ENCODE assay signal across 21 cellular contexts in the genomic region with DNA sequence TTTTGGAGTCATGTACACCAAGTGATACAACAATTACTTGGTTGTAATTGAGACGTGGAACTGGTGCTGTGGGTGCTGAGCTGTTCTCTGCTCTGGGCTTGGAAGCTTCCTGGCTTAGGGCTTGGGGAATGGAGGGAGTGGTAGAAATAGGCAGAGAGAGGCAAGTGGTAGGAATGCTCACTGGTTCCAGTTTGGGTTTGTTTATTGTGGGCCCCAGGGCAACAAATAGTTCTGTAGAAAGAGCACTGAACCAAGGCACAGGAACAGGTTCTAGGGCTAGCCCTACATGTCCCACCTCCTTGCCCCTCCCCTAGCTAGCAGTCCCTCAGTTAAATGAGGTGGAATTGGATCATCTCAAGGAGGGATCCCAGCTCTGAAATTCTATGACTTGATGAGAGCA.
DNase-seq lines count a peak whose midpoint lies in the region; ATAC-seq and TF ChIP-seq lines count a peak whose summit lies in the region.
"Had no signal": no experiment of that assay in that cellular context is flagged by ENCODE, and none has a peak within 500 bp of the region (broad histone marks: within the 10 kb centered on the region; RNA-seq: fewer than 3 reads in every experiment).

No MANE protein-coding gene starts in this region.

- H3K27me3 Mint-ChIP-seq in neural progenitor cell (ENCODE audit: insufficient read depth, low read depth): peaks cover 2% of the 10 kb centered on the region
- peaks cover 20 to 38% of the 10 kb centered on the region in 2 donors for H3K27me3 Mint-ChIP-seq in stimulated activated naive B cell treated with anti-CD40 and anti-IgM and Interleukin-4, amounts not matched to agents 10 μg/mL and 1 μg/mL and 100 μg/mL, for 72 hours

- no peak overlapping the region for H2BK120ac ChIP-seq in mesenchymal stem cell (ENCODE audit: low read depth, low read length)

- H3K4me3 ChIP-seq in mesenchymal stem cell (ENCODE audit: insufficient read depth in 1 of 2, low read depth in 1 of 2, low read length in 2 of 2) (no peak overlapping the region), neural progenitor cell (no peak overlapping the region), sigmoid colon (no peak overlapping the region), ascending aorta (no peak overlapping the region)
- H3K4me3 ChIP-seq: A549; BLaER1 treated with 17β-estradiol and CSF1 and Interleukin-3, amounts not matched to agents 10 nM and 100 nM; HAP-1 had no signal

- H3K4me2 ChIP-seq in mesenchymal stem cell (ENCODE audit: low read length, poor library complexity, severe bottlenecking) (no peak overlapping the region), neural progenitor cell (no peak overlapping the region)
- H3K4me2 ChIP-seq: A549; BLaER1 treated with 17β-estradiol and CSF1 and Interleukin-3, amounts not matched to agents 10 nM and 100 nM had no signal

- TF ChIP-seq CTCF in neural progenitor cell (IDR thresholded peaks at IDR 0.05) (no peak), sigmoid colon (IDR thresholded peaks at IDR 0.05) (no peak), ascending aorta (IDR thresholded peaks at IDR 0.05) (no peak)

- no peak overlapping the region for H3K4ac ChIP-seq in mesenchymal stem cell (ENCODE audit: low read depth in 1 of 2, low read length in 2 of 2)

- H2BK5ac ChIP-seq in mesenchymal stem cell (ENCODE audit: low read depth, low read length, poor library complexity, severe bottlenecking): no peak overlapping the region

- TF ChIP-seq POLR2A in sigmoid colon (IDR thresholded peaks at IDR 0.05): no peak

- no peak for ATAC-seq in GM21515 (IDR thresholded peaks at IDR 0.05; ENCODE audit: unreplicated experiment)
- no peak for ATAC-seq in stimulated activated naive B cell treated with anti-CD40 and anti-IgM and Interleukin-4, amounts not matched to agents 10 μg/mL and 1 μg/mL and 100 μg/mL, for 72 hours (replicated peaks)
- ATAC-seq: A549 had no signal

- H3K14ac ChIP-seq in mesenchymal stem cell (ENCODE audit: low read length in 2 of 2): no peak overlapping the region

- no peak overlapping the region for H3K4me3 Mint-ChIP-seq in neural progenitor cell
- no peak overlapping the region for H3K4me3 Mint-ChIP-seq in stimulated activated naive B cell treated with anti-CD40 and anti-IgM and Interleukin-4, amounts not matched to agents 10 μg/mL and 1 μg/mL and 100 μg/mL, for 72 hours
- H3K4me3 Mint-ChIP-seq: CD4-positive, alpha-beta memory T cell; HFFc6 had no signal

- H3K36me3 ChIP-seq in mesenchymal stem cell (ENCODE audit: control insufficient read depth in 1 of 2, insufficient read depth in 2 of 2, low read depth in 1 of 2, low read length in 2 of 2) (no peaks in the 10 kb centered on the region), neural progenitor cell (no peaks in the 10 kb centered on the region), sigmoid colon (no peaks in the 10 kb centered on the region), ascending aorta (no peaks in the 10 kb centered on the region)
- H3K36me3 ChIP-seq: BE2C; BLaER1 treated with 17β-estradiol and CSF1 and Interleukin-3, amounts not matched to agents 10 nM and 100 nM; HAP-1 had no signal

- DNase-seq in ELF-1 (ENCODE audit: low read depth, low spot score) (peak; percentile 80), mesenchymal stem cell (no peak), neural progenitor cell (ENCODE audit: low spot score) (no peak), sigmoid colon (no peak), ascending aorta (ENCODE audit: low spot score in 2 of 2) (no peak)
- no peak for DNase-seq in activated CD4-positive, alpha-beta T cell treated with anti-CD3 and anti-CD28 coated beads for 1 hour
- DNase-seq in stimulated activated naive B cell treated with anti-CD40 and anti-IgM and Interleukin-4, amounts not matched to agents 10 μg/mL and 1 μg/mL and 100 μg/mL, for 72 hours: no peak
- DNase-seq: 8988T; ACHN; AML-193; BE2C; Calu3; CD4-positive, alpha-beta memory T cell; COR-L47; DMS53; DMS79 treated with DMSO at 0.1 percent for 48 hours; HFFc6 had no signal

- H3K4me1 ChIP-seq in mesenchymal stem cell (ENCODE audit: control insufficient read depth, insufficient read depth, low read depth, low read length): no peaks in the 10 kb centered on the region
- H3K4me1 ChIP-seq in neural progenitor cell: peaks cover 3% of the 10 kb centered on the region
- peaks cover 0 to 89% (median 61%) of the 10 kb centered on the region in 4 donors for H3K4me1 ChIP-seq in sigmoid colon
- H3K4me1 ChIP-seq in ascending aorta: no peaks in the 10 kb centered on the region
- H3K4me1 ChIP-seq: A549, BE2C, HAP-1 had no signal

- H4K91ac ChIP-seq in mesenchymal stem cell (ENCODE audit: low read length): peak overlapping the region; percentile 25

- H3K9me3 Mint-ChIP-seq in neural progenitor cell: no peaks in the 10 kb centered on the region
- H3K9me3 Mint-ChIP-seq in stimulated activated naive B cell treated with anti-CD40 and anti-IgM and Interleukin-4, amounts not matched to agents 10 μg/mL and 1 μg/mL and 100 μg/mL, for 72 hours: no peaks in the 10 kb centered on the region
- H3K9me3 Mint-ChIP-seq: HFFc6 had no signal

- H3K23ac ChIP-seq in mesenchymal stem cell (ENCODE audit: low read length in 2 of 2): no peak overlapping the region

- H3K79me2 ChIP-seq in neural progenitor cell (ENCODE audit: low read depth): no peaks in the 10 kb centered on the region

- 88% methylated on average over 1 of the region's 1 CpG for WGBS in mesenchymal stem cell
- WGBS in sigmoid colon, 2 donors: 72 to 81% methylated on average over 1 of the region's 1 CpG

- no peaks in the 10 kb centered on the region for H4K20me1 ChIP-seq in neural progenitor cell (ENCODE audit: low read depth)
- H4K20me1 ChIP-seq: BLaER1 treated with 17β-estradiol and CSF1 and Interleukin-3, amounts not matched to agents 10 nM and 100 nM had no signal

- H3K4me1 Mint-ChIP-seq in neural progenitor cell: peaks cover 25% of the 10 kb centered on the region
- no peaks in the 10 kb centered on the region for H3K4me1 Mint-ChIP-seq in stimulated activated naive B cell treated with anti-CD40 and anti-IgM and Interleukin-4, amounts not matched to agents 10 μg/mL and 1 μg/mL and 100 μg/mL, for 72 hours
- H3K4me1 Mint-ChIP-seq: CD4-positive, alpha-beta memory T cell had no signal

- H3K27ac ChIP-seq in mesenchymal stem cell (ENCODE audit: low read length, poor library complexity, severe bottlenecking): no peak overlapping the region
- H3K27ac ChIP-seq in neural progenitor cell: no peak overlapping the region
- peak overlapping the region in 3 of 4 donors; percentile 71 to 84 (median 84) for H3K27ac ChIP-seq in sigmoid colon
- H3K27ac ChIP-seq in ascending aorta: no peak overlapping the region
- H3K27ac ChIP-seq: A549; BLaER1 treated with 17β-estradiol and CSF1 and Interleukin-3, amounts not matched to agents 10 nM and 100 nM had no signal

- intact Hi-C loops in sigmoid colon (cut with DNase I): loop anchor here (5.0 kb wide), 1 partner anchor 46 kb away; no protein-coding TSS in a partner anchor
- intact Hi-C loops in ascending aorta (cut with DNase I): no loop called here

- no peaks in the 10 kb centered on the region for H3K36me3 Mint-ChIP-seq in neural progenitor cell
- H3K36me3 Mint-ChIP-seq in stimulated activated naive B cell treated with anti-CD40 and anti-IgM and Interleukin-4, amounts not matched to agents 10 μg/mL and 1 μg/mL and 100 μg/mL, for 72 hours: no peaks in the 10 kb centered on the region
- H3K36me3 Mint-ChIP-seq: CD4-positive, alpha-beta memory T cell had no signal

- no peak overlapping the region for H2AK5ac ChIP-seq in mesenchymal stem cell (ENCODE audit: low read length, severe bottlenecking)

- no peaks in the 10 kb centered on the region for H3K27me3 ChIP-seq in mesenchymal stem cell (ENCODE audit: control insufficient read depth in 1 of 2, insufficient read depth in 1 of 2, low read length in 2 of 2)
- no peaks in the 10 kb centered on the region for H3K27me3 ChIP-seq in neural progenitor cell
- H3K27me3 ChIP-seq in sigmoid colon: no peaks in the 10 kb centered on the region
- H3K27me3 ChIP-seq in ascending aorta: no peaks in the 10 kb centered on the region
- H3K27me3 ChIP-seq: BE2C; BLaER1 treated with 17β-estradiol and CSF1 and Interleukin-3, amounts not matched to agents 10 nM and 100 nM had no signal

- no peak overlapping the region for H2BK15ac ChIP-seq in mesenchymal stem cell (ENCODE audit: low read depth, poor library complexity, severe bottlenecking)

- no peak for TF ChIP-seq EP300 in sigmoid colon (IDR thresholded peaks at IDR 0.05)

- no peaks in the 10 kb centered on the region for H3F3A ChIP-seq in neural progenitor cell (ENCODE audit: low read depth)

- H3K18ac ChIP-seq in mesenchymal stem cell (ENCODE audit: low read depth in 1 of 2, low read length in 2 of 2): peak overlapping the region; percentile 40 to 48

- no peak overlapping the region for H3K9ac ChIP-seq in mesenchymal stem cell (ENCODE audit: low read length)
- no peak overlapping the region for H3K9ac ChIP-seq in neural progenitor cell
- H3K9ac ChIP-seq: BLaER1 treated with 17β-estradiol and CSF1 and Interleukin-3, amounts not matched to agents 10 nM and 100 nM had no signal

- no peaks in the 10 kb centered on the region for H3K79me1 ChIP-seq in mesenchymal stem cell (replicated peaks; ENCODE audit: low read length, poor library complexity, severe bottlenecking)

- H2AFZ ChIP-seq in mesenchymal stem cell (ENCODE audit: low read depth, low read length) (no peak overlapping the region), neural progenitor cell (replicated peaks) (no peak overlapping the region)

- peak overlapping the region in 1 of 2 experiments; percentile 69 for H2BK12ac ChIP-seq in mesenchymal stem cell (ENCODE audit: low read length in 2 of 2)

- no peak overlapping the region for H4K8ac ChIP-seq in mesenchymal stem cell (ENCODE audit: low read length)

- H3K9me3 ChIP-seq in mesenchymal stem cell (ENCODE audit: control insufficient read depth, low read length): no peaks in the 10 kb centered on the region
- no peaks in the 10 kb centered on the region for H3K9me3 ChIP-seq in neural progenitor cell (ENCODE audit: low read depth)
- no peaks in the 10 kb centered on the region for H3K9me3 ChIP-seq in sigmoid colon
- no peaks in the 10 kb centered on the region for H3K9me3 ChIP-seq in ascending aorta
- H3K9me3 ChIP-seq: A549; BE2C; BLaER1 treated with 17β-estradiol and CSF1 and Interleukin-3, amounts not matched to agents 10 nM and 100 nM; HAP-1 had no signal

- H3K27ac Mint-ChIP-seq in neural progenitor cell: peak overlapping the region; percentile 90
- H3K27ac Mint-ChIP-seq in stimulated activated naive B cell treated with anti-CD40 and anti-IgM and Interleukin-4, amounts not matched to agents 10 μg/mL and 1 μg/mL and 100 μg/mL, for 72 hours: no peak overlapping the region
- H3K27ac Mint-ChIP-seq: HFFc6 had no signal

Comparison
In these comparisons a context has a peak if more than half of its experiments do, and no peak if none do; other contexts are left out.
1. H3K27ac ChIP-seq: peak in sigmoid colon (3 of 4); none in mesenchymal stem cell (single experiment), neural progenitor cell (single experiment) and ascending aorta (0 of 2).